Comparison of ENCODE assay signal across 19 cellular contexts in the genomic region with DNA sequence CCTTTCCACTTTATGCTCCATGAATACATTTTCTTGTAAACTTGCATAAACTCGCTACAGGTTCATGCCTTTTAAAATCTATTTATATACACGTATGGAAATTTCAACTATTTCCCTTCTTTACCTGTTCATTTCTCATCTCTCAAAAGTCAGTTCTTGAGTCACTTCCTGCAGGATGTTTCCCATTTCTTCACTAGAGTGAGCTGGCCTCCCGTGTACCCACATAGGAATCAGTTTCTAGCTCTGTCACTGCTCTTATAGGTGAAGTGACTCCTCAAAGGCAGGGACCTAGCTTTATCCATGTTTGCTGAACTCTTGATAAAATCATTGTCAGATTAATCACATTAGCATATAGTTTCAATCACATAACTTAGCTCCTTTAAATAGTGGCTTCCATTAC.
A peak's percentile ranks its signal among the peaks of the same experiment; 100 is the strongest.
DNase-seq lines count a peak whose midpoint lies in the region; ATAC-seq and TF ChIP-seq lines count a peak whose summit lies in the region.
"Had no signal": no experiment of that assay in that cellular context is flagged by ENCODE, and none has a peak within 500 bp of the region (broad histone marks: within the 10 kb centered on the region; RNA-seq: fewer than 3 reads in every experiment).

No MANE protein-coding gene starts in this region.

- H3K9me3 ChIP-seq in PC-3 (ENCODE audit: low read length) (no peaks in the 10 kb centered on the region), spleen (peaks cover 0 to 13% (median 2%) of the 10 kb centered on the region in 8 donors)
- H3K9me3 ChIP-seq: Caco-2 had no signal

- H3K36me3 ChIP-seq in PC-3 (ENCODE audit: low read depth, low read length) (no peaks in the 10 kb centered on the region), spleen (no peaks in the 10 kb centered on the region)

- no peak for TF ChIP-seq POLR2A in spleen (IDR thresholded peaks at IDR 0.05)

- ATAC-seq in PC-3 = peak; percentile 33; the same call in 1 of the 2 replicates
- peak; percentile 41 for ATAC-seq in foreskin keratinocyte
- ATAC-seq in HG02884 (IDR thresholded peaks at IDR 0.05; ENCODE audit: unreplicated experiment) = no peak
- ATAC-seq: CD8-positive, alpha-beta T cell had no signal

- H3K4me1 ChIP-seq in PC-3 (ENCODE audit: insufficient read depth, low read length) = no peaks in the 10 kb centered on the region
- no peaks in the 10 kb centered on the region for H3K4me1 ChIP-seq in foreskin keratinocyte
- H3K4me1 ChIP-seq in spleen = no peaks in the 10 kb centered on the region
- H3K4me1 ChIP-seq: Caco-2 had no signal

- peak; percentile 17 for DNase-seq in HT1080 (ENCODE audit: low read depth)
- peak; percentile 36 for DNase-seq in PC-3
- peak; percentile 68 for DNase-seq in epithelial cell of esophagus (ENCODE audit: low read depth)
- DNase-seq in foreskin keratinocyte = no peak
- no peak for DNase-seq in spleen
- DNase-seq in NCI-H446 (lab: John Stamatoyannopoulos, UW) = no peak
- DNase-seq in AG08396 (ENCODE audit: low spot score) = no peak
- DNase-seq: 8988T; ACHN; AML-193; Caco-2; Calu3; CD4-positive, alpha-beta T cell; CD8-positive, alpha-beta T cell; DMS79 treated with DMSO at 0.1 percent for 48 hours; GF-D8 had no signal

- H4K20me1 ChIP-seq in PC-3 (ENCODE audit: low read length) = no peaks in the 10 kb centered on the region
- H4K20me1 ChIP-seq: BLaER1 treated with 17β-estradiol and CSF1 and Interleukin-3, amounts not matched to agents 10 nM and 100 nM had no signal

- no peak overlapping the region for H2AFZ ChIP-seq in PC-3 (ENCODE audit: low read length)

- no peaks in the 10 kb centered on the region for H3K9me2 ChIP-seq in PC-3 (replicated peaks; ENCODE audit: low read length)

- no peaks in the 10 kb centered on the region for H3K79me2 ChIP-seq in PC-3 (ENCODE audit: low read length)

- TF ChIP-seq CTCF in PC-3 (conservative IDR thresholded peaks at IDR 0.05; ENCODE audit: low read depth, low read length) (no peak), epithelial cell of esophagus (IDR thresholded peaks at IDR 0.05; ENCODE audit: insufficient read depth, low read depth, low read length, missing control alignments) (no peak), foreskin keratinocyte (conservative IDR thresholded peaks at IDR 0.05) (peak; percentile 23), spleen (IDR thresholded peaks at IDR 0.05 in 8 of 11, conservative IDR thresholded peaks at IDR 0.05 in 3 of 11) (no peak)

- no peak overlapping the region for H3K9ac ChIP-seq in PC-3 (ENCODE audit: low read length)
- H3K9ac ChIP-seq: BLaER1 treated with 17β-estradiol and CSF1 and Interleukin-3, amounts not matched to agents 10 nM and 100 nM had no signal

- no TSS peak for BruUV-seq in PC-3 (replicated peaks; lab: Mats Ljungman, UMichigan)

- CTCF ChIA-PET in PC-3 (lab: Charles Lee) = no interaction called here

- H3K27me3 ChIP-seq in PC-3 (ENCODE audit: low read length) = no peaks in the 10 kb centered on the region
- no peaks in the 10 kb centered on the region for H3K27me3 ChIP-seq in foreskin keratinocyte
- H3K27me3 ChIP-seq in spleen (replicated peaks in 1 of 7) = no peaks in the 10 kb centered on the region
- H3K27me3 ChIP-seq: BLaER1 treated with 17β-estradiol and CSF1 and Interleukin-3, amounts not matched to agents 10 nM and 100 nM had no signal

- no peak overlapping the region for H3K4me2 ChIP-seq in PC-3 (ENCODE audit: low read length)
- H3K4me2 ChIP-seq: BLaER1 treated with 17β-estradiol and CSF1 and Interleukin-3, amounts not matched to agents 10 nM and 100 nM had no signal

- intact Hi-C loops in PC-3 (cut with micrococcal nuclease) (no loop called here), spleen (cut with DNase I; ENCODE audit: low total_unique reads) (no loop called here)

- H3F3A ChIP-seq in PC-3 (ENCODE audit: low read length, unreplicated experiment) = no peaks in the 10 kb centered on the region

- H3K4me3 ChIP-seq in PC-3 (ENCODE audit: low read length) = no peak overlapping the region
- no peak overlapping the region for H3K4me3 ChIP-seq in epithelial cell of esophagus (ENCODE audit: low read length)
- H3K4me3 ChIP-seq in spleen = no peak overlapping the region
- H3K4me3 ChIP-seq: BLaER1 treated with 17β-estradiol and CSF1 and Interleukin-3, amounts not matched to agents 10 nM and 100 nM had no signal

- H3K27ac ChIP-seq in PC-3 (ENCODE audit: low read length) (no peak overlapping the region), foreskin keratinocyte (no peak overlapping the region), spleen (no peak overlapping the region)
- H3K27ac ChIP-seq: BLaER1 treated with 17β-estradiol and CSF1 and Interleukin-3, amounts not matched to agents 10 nM and 100 nM; C4-2B had no signal

- POLR2A ChIA-PET in PC-3 (lab: Charles Lee; ENCODE audit: unreplicated experiment) = no interaction called here

- 59 to 72% (median 65%) methylated on average over 3 of the region's 3 CpGs for WGBS in spleen, 5 donors

Comparison
In these comparisons a context has a peak if more than half of its experiments do, and no peak if none do; other contexts are left out.
1. DNase-seq: peak in HT1080 (single experiment), PC-3 (single experiment) and epithelial cell of esophagus (single experiment); none in foreskin keratinocyte (0 of 2), spleen (single experiment), NCI-H446 (0 of 2) and AG08396 (single experiment).